Comparison of ENCODE assay signal across 24 cellular contexts in the genomic region with DNA sequence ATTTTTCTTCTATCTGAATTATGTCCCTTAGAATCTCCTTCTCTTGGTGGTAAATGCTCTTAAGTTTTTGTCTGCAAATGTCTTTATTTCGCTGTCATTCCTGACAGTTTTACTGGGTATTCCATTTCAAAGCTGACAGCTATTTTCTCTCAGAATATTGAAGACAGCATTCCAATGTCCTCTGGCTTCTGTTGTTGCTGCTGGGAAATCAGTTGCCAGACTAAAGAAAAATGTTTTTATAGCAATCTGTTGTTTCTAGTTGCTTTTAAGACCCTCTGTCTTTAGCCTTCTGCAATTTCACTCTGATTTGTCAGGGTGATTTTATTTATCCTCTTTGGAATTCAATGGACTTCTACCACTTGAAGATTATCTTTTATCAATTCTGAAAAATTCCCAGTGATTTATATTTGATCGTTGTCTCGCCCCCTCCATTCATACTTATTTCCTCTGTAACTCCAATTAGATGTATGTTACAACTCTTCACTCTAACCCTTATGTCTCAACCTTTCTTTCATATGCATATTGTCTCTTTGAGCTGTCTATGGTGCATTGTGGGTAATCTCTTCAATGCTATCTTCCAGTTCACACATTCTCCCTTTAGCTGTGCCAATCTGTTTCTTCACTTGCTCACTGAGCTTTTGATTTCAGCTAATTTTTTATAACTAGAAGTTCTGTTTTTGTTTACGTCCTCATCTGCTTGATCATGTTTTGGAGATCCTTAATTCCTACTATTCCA.
"Had no signal": no experiment of that assay in that cellular context is flagged by ENCODE, and none has a peak within 500 bp of the region (broad histone marks: within the 10 kb centered on the region; RNA-seq: fewer than 3 reads in every experiment).

No MANE protein-coding gene starts in this region.

- H3K36me3 ChIP-seq: WERI-Rb-1 had no signal

- H3K27ac ChIP-seq: brain microvascular endothelial cell, esophagus muscularis mucosa, hepatocyte, lower lobe of right lung, spleen, WERI-Rb-1 had no signal

- H3K27me3 Mint-ChIP-seq: activated naive CD4-positive, alpha-beta T cell treated with anti-CD3 and anti-CD28 coated beads, Interleukin-2, amount 10 ng/mL, durations not matched to agents 7 days and 5 days; effector memory CD8-positive, alpha-beta T cell; naive B cell; progenitor cell of endocrine pancreas had no signal

- DNase-seq: activated CD4-positive, alpha-beta T cell treated with anti-CD3 and anti-CD28 coated beads, Interleukin-2, amount 50 U/mL, for 48 hours; activated naive CD4-positive, alpha-beta T cell treated with anti-CD3 and anti-CD28 coated beads, Interleukin-2, amount 10 ng/mL, durations not matched to agents 7 days and 5 days; activated T-cell treated with anti-CD3 and anti-CD28 coated beads, Interleukin-2, amount 50 U/mL, for 48 hours; aorta; brain microvascular endothelial cell; caudate nucleus; dermis blood vessel endothelial cell; effector memory CD8-positive, alpha-beta T cell; glutamatergic neuron; immature natural killer cell; lower lobe of right lung; naive B cell; retina; spleen; stimulated activated CD4-positive, alpha-beta T cell treated with anti-CD3 and anti-CD28 coated beads, Interleukin-4, amount 100 ng/mL, for 1 hour; stimulated activated naive CD4-positive, alpha-beta T cell treated with Interleukin-2 at 50 U/mL for 16 hours; T-helper 1 cell; WERI-Rb-1 had no signal

- H3K27ac Mint-ChIP-seq: activated naive CD4-positive, alpha-beta T cell treated with anti-CD3 and anti-CD28 coated beads, Interleukin-2, amount 10 ng/mL, durations not matched to agents 7 days and 5 days; effector memory CD8-positive, alpha-beta T cell; progenitor cell of endocrine pancreas had no signal

- H3K4me3 ChIP-seq: esophagus muscularis mucosa, hepatocyte, lower lobe of right lung, spleen had no signal

- FAIRE-seq: frontal cortex, TTC549 had no signal

- ATAC-seq: effector memory CD8-positive, alpha-beta T cell; left lobe of liver; lower lobe of right lung had no signal

- H3K4me3 Mint-ChIP-seq: activated naive CD4-positive, alpha-beta T cell treated with anti-CD3 and anti-CD28 coated beads, Interleukin-2, amount 10 ng/mL, durations not matched to agents 7 days and 5 days; effector memory CD8-positive, alpha-beta T cell; naive B cell had no signal

- H3K27me3 ChIP-seq: brain microvascular endothelial cell, esophagus muscularis mucosa, hepatocyte, spleen had no signal

- H3K4me2 ChIP-seq: hepatocyte had no signal

- H2AFZ ChIP-seq: hepatocyte had no signal

- H3K9me3 ChIP-seq: esophagus muscularis mucosa, lower lobe of right lung had no signal
